ENCODE assay signal across 1 cellular context in genomic region chr22:47125603-47126002, GRCh38.
TF ChIP-seq lines count a peak whose summit lies in the region.

No MANE protein-coding gene starts in this region.

TF ChIP-seq in WTC11, 78 proteins besides CTCF, POLR2A, EP300 and RAD21 (continued from another document):
- no peak for TF ChIP-seq EMX1 (CRISPR knock-in tag; IDR thresholded peaks at IDR 0.05)
- TF ChIP-seq IRF2 (CRISPR knock-in tag; IDR thresholded peaks at IDR 0.05; ENCODE audit: borderline replicate concordance, low read depth), result no peak
- TF ChIP-seq GRHL2 (CRISPR knock-in tag; IDR thresholded peaks at IDR 0.05; ENCODE audit: insufficient replicate concordance, severe bottlenecking), result no peak
- no peak for TF ChIP-seq ZNF416 (CRISPR knock-in tag; IDR thresholded peaks at IDR 0.05)
- TF ChIP-seq ATF1 (CRISPR knock-in tag; IDR thresholded peaks at IDR 0.05), result no peak
